ENCODE assay signal across 27 cellular contexts in genomic region chr17:50462446-50462845, GRCh38. TPM values are rescaled to one million over a fixed set of nuclear protein-coding genes. Genes with fewer than 3 reads are reported as not detected.
DNase-seq lines count a peak whose midpoint lies in the region; ATAC-seq, FAIRE-seq and TF ChIP-seq lines count a peak whose summit lies in the region.
"Had no signal": no experiment of that assay in that cellular context is flagged by ENCODE, and none has a peak within 500 bp of the region (broad histone marks: within the 10 kb centered on the region; RNA-seq: fewer than 3 reads in every experiment).

No MANE protein-coding gene starts in this region.

- TF ChIP-seq CTCF in sigmoid colon (IDR thresholded peaks at IDR 0.05) = no peak

- no peak for FAIRE-seq in H54 (lab: Jason Lieb, UNC)
- FAIRE-seq: G401.6 had no signal

- intact Hi-C loops in sigmoid colon (cut with DNase I) = no loop called here

- no peak for ATAC-seq in GM21528 (IDR thresholded peaks at IDR 0.05; ENCODE audit: low FRiP score, unreplicated experiment)
- ATAC-seq: GM23338 had no signal

- no peak for TF ChIP-seq EP300 in sigmoid colon (IDR thresholded peaks at IDR 0.05)

- no peaks in the 10 kb centered on the region for H3K9me3 ChIP-seq in sigmoid colon
- H3K9me3 ChIP-seq: BLaER1 treated with 17β-estradiol and CSF1 and Interleukin-3, amounts not matched to agents 10 nM and 100 nM; Caco-2; Peyer's patch; SJSA1 had no signal

- H3K27me3 ChIP-seq in sigmoid colon = peaks cover 0 to 6% (median 2%) of the 10 kb centered on the region in 3 donors
- H3K27me3 ChIP-seq: Peyer's patch, SJSA1 had no signal

- no peak overlapping the region for H3K27ac ChIP-seq in sigmoid colon
- H3K27ac ChIP-seq: BLaER1 treated with 17β-estradiol and CSF1 and Interleukin-3, amounts not matched to agents 10 nM and 100 nM; Peyer's patch; SJSA1 had no signal

- TF ChIP-seq POLR2A in sigmoid colon (IDR thresholded peaks at IDR 0.05) = no peak
- no peak for TF ChIP-seq POLR2A in H54 (IDR thresholded peaks at IDR 0.05; ENCODE audit: low read depth, low read length)

- peak; percentile 44 for DNase-seq in NCI-H2029 (lab: John Stamatoyannopoulos, UW)
- DNase-seq in NCI-H2029 treated with DMSO at 0.1 percent for 48 hours (lab: John Stamatoyannopoulos, UW) = no peak
- peak; percentile 51 for DNase-seq in NCI-H510A (lab: John Stamatoyannopoulos, UW)
- DNase-seq in ecto neural progenitor cell (ENCODE audit: low spot score) = peak; percentile 40
- DNase-seq in sigmoid colon = peak; percentile 59
- no peak for DNase-seq in H54 (ENCODE audit: insufficient read length, low spot score)
- DNase-seq in SIG-M5 (lab: John Stamatoyannopoulos, UW) = no peak
- DNase-seq: 8988T; AML-193; Caco-2; CD4-positive, alpha-beta memory T cell; HCEC 1CT; NCI-H1048; NCI-H1436; NCI-H187; NCI-H2107; NCI-H446; NCI-H526 treated with DMSO at 0.1 percent for 48 hours; Peyer's patch; T-helper 1 cell had no signal

- 84 to 89% methylated on average over 9 of the region's 9 CpGs for WGBS in sigmoid colon, 2 donors

- no peaks in the 10 kb centered on the region for H3K36me3 ChIP-seq in sigmoid colon
- H3K36me3 ChIP-seq: SJSA1 had no signal

- H3K4me3 ChIP-seq in sigmoid colon = no peak overlapping the region
- H3K4me3 ChIP-seq: BLaER1 treated with 17β-estradiol and CSF1 and Interleukin-3, amounts not matched to agents 10 nM and 100 nM; GM23338; Peyer's patch; SJSA1 had no signal

- no peaks in the 10 kb centered on the region for H3K4me1 ChIP-seq in sigmoid colon

RNA-seq across cellular contexts. Expression of gene CHAD, which starts 6.2 kb away (rescaled TPM):
- total RNA-seq in sigmoid colon = not detected
- 1 to 10 TPM; 3.7 to 7.2 (median 4.4) TPM for polyA plus RNA-seq in sigmoid colon
- total RNA-seq: Caco-2; CD4-positive, alpha-beta memory T cell; GM23338; OCI-LY7; SJSA1 had no signal
- polyA plus RNA-seq: AG04450 had no signal

RNA-seq across cellular contexts. Expression of gene RSAD1, which starts 16.2 kb away (rescaled TPM):
- 10 to 100 TPM; 18.6 to 27.4 (median 22.7) TPM for total RNA-seq in sigmoid colon
- polyA plus RNA-seq in sigmoid colon = 10 to 100 TPM; 22.4 to 33.6 (median 25.2) TPM

RNA-seq across cellular contexts. Expression of gene ACSF2, which starts 36.4 kb away (rescaled TPM):
- 10 to 100 TPM in 2 of 4 donors, 1 to 10 TPM in 2; 8.2 to 28.5 (median 11.0) TPM for total RNA-seq in sigmoid colon
- polyA plus RNA-seq in sigmoid colon = 10 to 100 TPM; 49.9 to 61.7 (median 54.3) TPM

RNA-seq across cellular contexts. Expression of gene MYCBPAP, which starts 45.8 kb away (rescaled TPM):
- total RNA-seq in sigmoid colon = 1 to 10 TPM in 3 of 4 donors, under 1 TPM in 1; 0.36 to 2.5 (median 1.7) TPM
- polyA plus RNA-seq in sigmoid colon = 1 to 10 TPM in 1 of 3 donors, under 1 TPM in 1, not detected in 1; 0.23 to 2.1 TPM
- total RNA-seq: SJSA1 had no signal

Comparison
In these comparisons a context has a peak if more than half of its experiments do, and no peak if none do; other contexts are left out.
1. DNase-seq: peak in NCI-H2029 (single experiment), NCI-H510A (single experiment), ecto neural progenitor cell (single experiment) and sigmoid colon (single experiment); none in NCI-H2029 treated with DMSO at 0.1 percent for 48 hours (single experiment), H54 (single experiment) and SIG-M5 (single experiment).